In the genomic region with DNA sequence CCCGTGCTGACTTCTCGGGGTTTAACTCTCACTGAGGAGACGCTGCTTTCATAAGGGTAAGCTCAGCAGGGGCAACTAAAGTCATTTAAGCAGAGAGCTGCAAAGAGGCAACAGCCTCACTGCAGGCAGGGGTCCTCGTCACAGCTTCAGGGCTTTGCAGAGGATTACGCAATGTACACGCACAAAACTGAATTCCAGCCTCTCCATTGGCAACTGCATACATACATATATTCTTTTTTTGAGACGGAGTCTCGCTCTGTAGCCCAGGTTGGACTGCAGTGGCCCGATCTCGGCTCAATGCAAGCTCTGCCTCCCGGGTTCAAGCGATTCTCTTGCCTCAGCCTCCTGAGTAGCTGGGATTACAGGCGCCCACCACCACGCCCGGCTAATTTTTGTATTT, we compare ENCODE assay signal across 12 cellular contexts. TPM values are rescaled to one million over a fixed set of nuclear protein-coding genes. Genes with fewer than 3 reads are reported as not detected.
DNase-seq lines count a peak whose midpoint lies in the region; ATAC-seq and TF ChIP-seq lines count a peak whose summit lies in the region.
"Had no signal": no experiment of that assay in that cellular context is flagged by ENCODE, and none has a peak within 500 bp of the region (broad histone marks: within the 10 kb centered on the region; RNA-seq: fewer than 3 reads in every experiment).

No MANE protein-coding gene starts in this region.

- H2BK5ac ChIP-seq in mesenchymal stem cell (ENCODE audit: low read depth, low read length, poor library complexity, severe bottlenecking): no peak overlapping the region

- H3K4me3 ChIP-seq in mesenchymal stem cell (ENCODE audit: insufficient read depth in 1 of 2, low read depth in 1 of 2, low read length in 2 of 2) (no peak overlapping the region), upper lobe of right lung (no peak overlapping the region)
- H3K4me3 ChIP-seq: sigmoid colon had no signal

- peak; percentile 35 for DNase-seq in NCI-H2227 (lab: John Stamatoyannopoulos, UW; ENCODE audit: unreplicated experiment)
- no peak for DNase-seq in NCI-H2227 treated with DMSO at 0.1 percent for 48 hours (lab: John Stamatoyannopoulos, UW)
- DNase-seq in HEK293T (ENCODE audit: extremely low spot score): peak; percentile 42
- DNase-seq in mesenchymal stem cell: peak; percentile 70
- no peak for DNase-seq in upper lobe of right lung
- no peak for DNase-seq in A172 (ENCODE audit: low spot score)
- DNase-seq: ACHN; activated effector memory CD4-positive, alpha-beta T cell treated with anti-CD3 and anti-CD28 coated beads, Interleukin-2, amount 50 U/mL, for 16 hours; PC-3; sigmoid colon had no signal

- WGBS in mesenchymal stem cell: 85% methylated on average over 15 of the region's 15 CpGs

- no peak overlapping the region for H2BK15ac ChIP-seq in mesenchymal stem cell (ENCODE audit: low read depth, poor library complexity, severe bottlenecking)

- no peak overlapping the region for H2AFZ ChIP-seq in mesenchymal stem cell (ENCODE audit: low read depth, low read length)

- TF ChIP-seq CTCF in VCaP (conservative IDR thresholded peaks at IDR 0.05) (no peak), upper lobe of right lung (IDR thresholded peaks at IDR 0.05) (no peak)

- no peak overlapping the region for H2BK12ac ChIP-seq in mesenchymal stem cell (ENCODE audit: low read length in 2 of 2)

- H4K8ac ChIP-seq in mesenchymal stem cell (ENCODE audit: low read length): peak overlapping the region; percentile 4

- no peak overlapping the region for H4K91ac ChIP-seq in mesenchymal stem cell (ENCODE audit: low read length)

- H3K23ac ChIP-seq in mesenchymal stem cell (ENCODE audit: low read length in 2 of 2): no peak overlapping the region

- CTCF ChIA-PET in HEK293T (lab: Yijun Ruan, JAX): interaction anchor here (0.6 to 0.7 kb wide), 2 partner anchors 23 to 1964 kb away, joined by 3 to 4 read pairs; no protein-coding TSS in a partner anchor

- no peaks in the 10 kb centered on the region for H3K9me3 ChIP-seq in mesenchymal stem cell (ENCODE audit: control insufficient read depth, low read length)
- no peaks in the 10 kb centered on the region for H3K9me3 ChIP-seq in upper lobe of right lung
- H3K9me3 ChIP-seq: sigmoid colon had no signal

- no peak for ATAC-seq in HG02840 (IDR thresholded peaks at IDR 0.05; ENCODE audit: low FRiP score, unreplicated experiment)
- no peak for ATAC-seq in upper lobe of right lung
- ATAC-seq: PC-3 had no signal

- POLR2A ChIA-PET in HEK293T (lab: Yijun Ruan, JAX): interaction anchor here (0.7 to 1.4 kb wide), 3 partner anchors 29 to 104 kb away, joined by 3 to 4 read pairs (median 4); a partner anchor contains a TSS

- no peak overlapping the region for H2AK5ac ChIP-seq in mesenchymal stem cell (ENCODE audit: low read length, severe bottlenecking)

- H3K27ac ChIP-seq in VCaP (peak overlapping the region; percentile 96; the same call in 1 of the 2 replicates), mesenchymal stem cell (ENCODE audit: low read length, poor library complexity, severe bottlenecking) (no peak overlapping the region), upper lobe of right lung (no peak overlapping the region)

- no peak overlapping the region for H3K9ac ChIP-seq in mesenchymal stem cell (ENCODE audit: low read length)

- intact Hi-C loops in upper lobe of right lung (cut with DNase I): no loop called here

- H3K79me1 ChIP-seq in mesenchymal stem cell (replicated peaks; ENCODE audit: low read length, poor library complexity, severe bottlenecking): peaks cover 26% of the 10 kb centered on the region

- H2BK120ac ChIP-seq in mesenchymal stem cell (ENCODE audit: low read depth, low read length): no peak overlapping the region

- H3K4me1 ChIP-seq in mesenchymal stem cell (ENCODE audit: control insufficient read depth, insufficient read depth, low read depth, low read length) (peaks cover 26% of the 10 kb centered on the region), upper lobe of right lung (peaks cover 8% of the 10 kb centered on the region)

- no peaks in the 10 kb centered on the region for H3K27me3 ChIP-seq in mesenchymal stem cell (ENCODE audit: control insufficient read depth in 1 of 2, insufficient read depth in 1 of 2, low read length in 2 of 2)
- no peaks in the 10 kb centered on the region for H3K27me3 ChIP-seq in upper lobe of right lung
- H3K27me3 ChIP-seq: sigmoid colon had no signal

- no peak overlapping the region for H3K4me2 ChIP-seq in mesenchymal stem cell (ENCODE audit: low read length, poor library complexity, severe bottlenecking)

- no peak overlapping the region for H3K4ac ChIP-seq in mesenchymal stem cell (ENCODE audit: low read depth in 1 of 2, low read length in 2 of 2)

- no peak overlapping the region for H3K14ac ChIP-seq in mesenchymal stem cell (ENCODE audit: low read length in 2 of 2)

- H3K36me3 ChIP-seq in mesenchymal stem cell (ENCODE audit: control insufficient read depth in 1 of 2, insufficient read depth in 2 of 2, low read depth in 1 of 2, low read length in 2 of 2) (peaks cover 0 to 4% of the 10 kb centered on the region in 2 experiments), upper lobe of right lung (no peaks in the 10 kb centered on the region)
- H3K36me3 ChIP-seq: sigmoid colon had no signal

- H3K18ac ChIP-seq in mesenchymal stem cell (ENCODE audit: low read depth in 1 of 2, low read length in 2 of 2): no peak overlapping the region

TF ChIP-seq in HEK293T, 16 proteins besides CTCF, POLR2A, EP300 and RAD21:
- TF ChIP-seq TARDBP (IDR thresholded peaks at IDR 0.05): no peak
- TF ChIP-seq ARNT (IDR thresholded peaks at IDR 0.05): no peak
TF ChIP-seq in HEK293T: peak in this region for 0.

RNA-seq across cellular contexts. Expression of a gene that starts 2.4 kb away (rescaled TPM):
- polyA plus RNA-seq in mesenchymal stem cell (2013, experiment 1 of 2): 6.6 TPM
- 6.7 TPM for polyA plus RNA-seq in mesenchymal stem cell (2013, experiment 2 of 2)
- total RNA-seq in upper lobe of right lung: 11.3 TPM
- total RNA-seq in A172 (2014; rRNA removed; shearing (Covaris generic)): 15.0 and 17.5 TPM in 2 replicates

RNA-seq across cellular contexts. Expression of a gene that starts 28.7 kb away (rescaled TPM):
- 11.7 TPM for polyA plus RNA-seq in mesenchymal stem cell (2013, experiment 1 of 2)
- 12.0 TPM for polyA plus RNA-seq in mesenchymal stem cell (2013, experiment 2 of 2)
- 12.4 TPM for total RNA-seq in upper lobe of right lung
- 2.2 and 2.6 TPM in 2 replicates for total RNA-seq in A172 (2014; rRNA removed; shearing (Covaris generic))

RNA-seq across cellular contexts. Expression of a gene that starts 33.6 kb away (rescaled TPM):
- polyA plus RNA-seq in mesenchymal stem cell (2013, experiment 1 of 2): 9.2 TPM
- polyA plus RNA-seq in mesenchymal stem cell (2013, experiment 2 of 2): 9.3 TPM
- total RNA-seq in upper lobe of right lung: 26.7 TPM
- 17.8 and 22.2 TPM in 2 replicates for total RNA-seq in A172 (2014; rRNA removed; shearing (Covaris generic))

RNA-seq across cellular contexts. Expression of a gene that starts 50.4 kb away (rescaled TPM):
- polyA plus RNA-seq in mesenchymal stem cell (2013, experiment 1 of 2): 8.0 TPM
- polyA plus RNA-seq in mesenchymal stem cell (2013, experiment 2 of 2): 7.9 TPM
- 53.3 TPM for total RNA-seq in upper lobe of right lung
- 17.1 and 17.2 TPM in 2 replicates for total RNA-seq in A172 (2014; rRNA removed; shearing (Covaris generic))

Comparison
In these comparisons a context has a peak if more than half of its experiments do, and no peak if none do; other contexts are left out.
1. DNase-seq: peak in NCI-H2227 (single experiment), HEK293T (single experiment) and mesenchymal stem cell (single experiment); none in NCI-H2227 treated with DMSO at 0.1 percent for 48 hours (single experiment), upper lobe of right lung (single experiment) and A172 (single experiment).